Comparison of ENCODE assay signal across 10 cellular contexts in genomic region chr11:96303067-96303466, GRCh38. TPM values are rescaled to one million over a fixed set of nuclear protein-coding genes. Genes with fewer than 3 reads are reported as not detected.
DNase-seq lines count a peak whose midpoint lies in the region; ATAC-seq and TF ChIP-seq lines count a peak whose summit lies in the region.
"Had no signal": no experiment of that assay in that cellular context is flagged by ENCODE, and none has a peak within 500 bp of the region (broad histone marks: within the 10 kb centered on the region; RNA-seq: fewer than 3 reads in every experiment).

No MANE protein-coding gene starts in this region.

- no TSS peak for BruUV-seq in A673 (replicated peaks; lab: Mats Ljungman, UMichigan)

- TF ChIP-seq CTCF in A673 (conservative IDR thresholded peaks at IDR 0.05; ENCODE audit: low read depth, low read length) (no peak), HFFc6 (IDR thresholded peaks at IDR 0.05) (no peak), astrocyte of the spinal cord (IDR thresholded peaks at IDR 0.05; ENCODE audit: low read depth, low read length) (no peak)

- no peak for ATAC-seq in GM21576 (IDR thresholded peaks at IDR 0.05; ENCODE audit: unreplicated experiment)

- peak overlapping the region; percentile 39 for H3K27ac ChIP-seq in A673 (ENCODE audit: low read depth, low read length, poor library complexity, severe bottlenecking)

- H3K9me3 Mint-ChIP-seq in HFFc6, result no peaks in the 10 kb centered on the region

- H3K9me3 ChIP-seq in A673 (ENCODE audit: low read depth, low read length, poor library complexity, severe bottlenecking), result no peaks in the 10 kb centered on the region
- H3K9me3 ChIP-seq: esophagus squamous epithelium had no signal

- CTCF ChIA-PET in A673 (lab: Charles Lee), result interaction anchor here (1.5 kb wide), 1 partner anchor 40 kb away, joined by 4 read pairs; the partner anchor contains the start of gene MAML2

- peak overlapping the region; percentile 23; the same call in 1 of the 2 replicates for H3K4me3 Mint-ChIP-seq in HFFc6

- peaks cover 61% of the 10 kb centered on the region for H3K4me1 ChIP-seq in A673 (ENCODE audit: insufficient read depth, low read length, poor library complexity, severe bottlenecking)

- H3K4me1 Mint-ChIP-seq in HFFc6 (ENCODE audit: low read depth), result peaks cover 82% of the 10 kb centered on the region

- H3K27ac Mint-ChIP-seq in HFFc6, result peak overlapping the region; percentile 87

- H3K27me3 ChIP-seq in A673 (replicated peaks; ENCODE audit: insufficient read depth, low read depth, low read length, poor library complexity), result no peaks in the 10 kb centered on the region
- H3K27me3 ChIP-seq: esophagus squamous epithelium had no signal

- H3K36me3 ChIP-seq in A673 (ENCODE audit: insufficient read depth, low read length, poor library complexity, severe bottlenecking), result no peaks in the 10 kb centered on the region
- H3K36me3 ChIP-seq: esophagus squamous epithelium had no signal

- POLR2A ChIA-PET in A673 (lab: Charles Lee; ENCODE audit: low non-redundant PET), result no interaction called here

- H3K27me3 Mint-ChIP-seq in HFFc6 (ENCODE audit: insufficient read depth), result no peaks in the 10 kb centered on the region

- intact Hi-C loops in A673 (cut with micrococcal nuclease; ENCODE audit: unreplicated experiment), result loop anchor here (1.0 kb wide), 1 partner anchor 60 kb away; no protein-coding TSS in a partner anchor

- H3K4me3 ChIP-seq in A673 (ENCODE audit: low read depth, low read length, poor library complexity, severe bottlenecking), result no peak overlapping the region
- no peak overlapping the region for H3K4me3 ChIP-seq in astrocyte of the spinal cord (ENCODE audit: low read depth, low read length)
- H3K4me3 ChIP-seq: esophagus squamous epithelium had no signal

- DNase-seq in A673 (ENCODE audit: low spot score) (peak; percentile 42), HFFc6 (peak; percentile 58), astrocyte of the spinal cord (ENCODE audit: low read depth, low spot score) (peak; percentile 81), kidney tubule cell (ENCODE audit: low spot score) (peak; percentile 65), SK-N-DZ (ENCODE audit: low spot score) (no peak), hypothalamus (lab: John Stamatoyannopoulos, UW) (no peak), germinal center (ENCODE audit: low spot score) (no peak)
- DNase-seq: esophagus squamous epithelium, KG1 had no signal

- peaks cover 14% of the 10 kb centered on the region for H3K36me3 Mint-ChIP-seq in HFFc6 (ENCODE audit: low read depth)

- in situ Hi-C loops in astrocyte of the spinal cord (cut with HindIII; ENCODE audit: low sequenced_read_pairs), result no loop called here

RNA-seq across cellular contexts. Expression of gene MAML2, which starts 39.9 kb away (rescaled TPM):
- total RNA-seq in A673 (2021), result 6.4 and 7.9 TPM in 2 replicates
- 10 to 100 TPM; 24.9 to 30.8 (median 28.3) TPM for total RNA-seq in HFFc6 (2021; fragmentation: NEBNext Ultra II Directional; extraction: Animal tissue kit (Norgen Biotek cat#: 25700))
- 4.7 and 6.4 TPM in 2 replicates for polyA plus RNA-seq in SK-N-DZ (2014; cell fraction: cytosol; rRNA removed)
- polyA plus RNA-seq in SK-N-DZ (2014; cell fraction: nucleus; rRNA removed), result 3.4 and 3.5 TPM in 2 replicates

Comparison
In these comparisons a context has a peak if more than half of its experiments do, and no peak if none do; other contexts are left out.
1. DNase-seq: peak in A673 (single experiment), HFFc6 (single experiment), astrocyte of the spinal cord (single experiment) and kidney tubule cell (single experiment); none in SK-N-DZ (single experiment), hypothalamus (0 of 51) and germinal center (single experiment).